Comparison of ENCODE assay signal across 8 cellular contexts in the genomic region with DNA sequence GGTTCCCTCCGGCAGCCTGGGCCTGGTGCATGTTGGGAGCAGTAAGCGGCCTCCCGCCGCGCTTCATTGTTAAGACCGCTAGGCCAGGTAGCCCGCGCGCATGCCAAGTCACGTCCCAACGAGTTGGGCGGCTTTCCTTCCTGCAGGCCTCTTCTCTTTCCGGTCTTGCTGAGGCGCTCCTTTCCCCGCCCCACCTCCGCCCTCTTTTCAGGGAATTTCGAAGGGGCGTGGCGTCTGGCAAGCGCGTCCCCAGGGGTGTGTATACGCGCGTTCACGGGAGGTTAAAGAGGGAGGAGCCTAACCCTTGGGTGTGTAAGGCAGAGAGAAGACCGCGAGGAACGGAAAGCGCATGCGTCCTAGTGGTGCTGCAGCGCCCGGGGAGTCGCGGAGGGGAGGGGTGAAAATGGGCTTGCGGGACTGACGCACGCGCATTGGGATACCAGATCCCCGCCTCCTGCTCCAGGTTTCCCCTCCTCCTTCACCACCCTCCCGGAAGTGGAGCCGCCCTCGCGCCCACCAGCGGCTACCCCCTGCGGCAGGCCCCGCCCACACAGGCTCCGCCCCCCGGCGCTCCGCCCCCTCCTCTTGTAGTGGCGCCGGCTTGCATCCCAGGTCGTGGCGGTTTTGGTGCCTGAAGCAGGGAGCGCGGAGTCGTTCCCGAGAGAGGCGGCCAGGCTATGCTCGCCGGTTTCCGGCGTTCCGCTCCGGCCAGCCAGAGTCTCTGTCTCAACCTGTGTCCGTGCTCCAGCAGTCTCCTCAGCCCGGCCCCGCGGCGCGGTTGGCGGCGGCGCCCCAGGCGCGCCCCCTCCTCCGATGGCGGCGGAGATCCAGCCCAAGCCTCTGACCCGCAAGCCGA. TPM values are rescaled to one million over a fixed set of nuclear protein-coding genes. Genes with fewer than 3 reads are reported as not detected.
A peak's percentile ranks its signal among the peaks of the same experiment; 100 is the strongest.
DNase-seq lines count a peak whose midpoint lies in the region; ATAC-seq and TF ChIP-seq lines count a peak whose summit lies in the region.

A gene with protein sequence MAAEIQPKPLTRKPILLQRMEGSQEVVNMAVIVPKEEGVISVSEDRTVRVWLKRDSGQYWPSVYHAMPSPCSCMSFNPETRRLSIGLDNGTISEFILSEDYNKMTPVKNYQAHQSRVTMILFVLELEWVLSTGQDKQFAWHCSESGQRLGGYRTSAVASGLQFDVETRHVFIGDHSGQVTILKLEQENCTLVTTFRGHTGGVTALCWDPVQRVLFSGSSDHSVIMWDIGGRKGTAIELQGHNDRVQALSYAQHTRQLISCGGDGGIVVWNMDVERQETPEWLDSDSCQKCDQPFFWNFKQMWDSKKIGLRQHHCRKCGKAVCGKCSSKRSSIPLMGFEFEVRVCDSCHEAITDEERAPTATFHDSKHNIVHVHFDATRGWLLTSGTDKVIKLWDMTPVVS (plus strand): TSS at position 588 of the 856 bp plus-strand sequence. CDS start 226 bp downstream, at position 814.

- H3K36me3 ChIP-seq in ascending aorta (no peaks in the 10 kb centered on the region), uterus (no peaks in the 10 kb centered on the region)

- ATAC-seq in GM18499 (IDR thresholded peaks at IDR 0.05; ENCODE audit: insufficient read depth, unreplicated experiment) (peak; percentile 71), HG02943 (IDR thresholded peaks at IDR 0.05; ENCODE audit: low read depth, unreplicated experiment) (peak; percentile 83), right cardiac atrium (peak; percentile 97)

- WGBS in right cardiac atrium: under 1% methylated on average over 81 of the region's 81 CpGs

- H3K9me3 ChIP-seq in ascending aorta: no peaks in the 10 kb centered on the region
- H3K9me3 ChIP-seq in right cardiac atrium (ENCODE audit: control insufficient read depth, low read length): no peaks in the 10 kb centered on the region
- H3K9me3 ChIP-seq in uterus: no peaks in the 10 kb centered on the region

- no peaks in the 10 kb centered on the region for H3K27me3 ChIP-seq in ascending aorta
- H3K27me3 ChIP-seq in right cardiac atrium (ENCODE audit: control insufficient read depth, insufficient read depth): no peaks in the 10 kb centered on the region
- H3K27me3 ChIP-seq in uterus: no peaks in the 10 kb centered on the region

- TF ChIP-seq POLR2A in uterus (IDR thresholded peaks at IDR 0.05): peak; percentile 91 to 92

- H3K27ac ChIP-seq in ascending aorta: peak within 1 kb of the TSS; percentile 84 to 89
- peak within 1 kb of the TSS; percentile 91 for H3K27ac ChIP-seq in right cardiac atrium (ENCODE audit: low read length)
- H3K27ac ChIP-seq in uterus: peak within 1 kb of the TSS; percentile 91 to 92

- DNase-seq in NCI-H187 treated with DMSO at 0.1 percent for 48 hours (lab: John Stamatoyannopoulos, UW): peak; percentile 100
- DNase-seq in ascending aorta (ENCODE audit: low spot score in 2 of 2): peak; percentile 99 to 100
- DNase-seq in right cardiac atrium: peak; percentile 99 to 100 (median 100)
- DNase-seq in pulmonary artery endothelial cell (ENCODE audit: low read depth, low spot score): peak; percentile 99
- DNase-seq in uterus: peak; percentile 100

- TF ChIP-seq CTCF in ascending aorta (IDR thresholded peaks at IDR 0.05) (peak in 1 of 3 experiments; percentile 6), uterus (IDR thresholded peaks at IDR 0.05) (peak; percentile 37 to 62 (median 48))

- H3K4me3 ChIP-seq in ascending aorta: peak within 1 kb of the TSS; percentile 79 to 90
- peak within 1 kb of the TSS; percentile 56 for H3K4me3 ChIP-seq in right cardiac atrium (ENCODE audit: low read length)
- H3K4me3 ChIP-seq in uterus: peak within 1 kb of the TSS; percentile 75 to 85

- intact Hi-C loops in T-helper 2 cell treated with Interferon-gamma antibody and Interleukin-4, amounts not matched to agents 100 ng/mL and 5 ng/mL, for 36 hours (cut with micrococcal nuclease): loop anchor here (1.0 to 10.0 kb wide), 12 partner anchors 30 to 1791 kb away; partner anchors contain the start of genes CKAP2, INTS6, KPNA3 and SUGT1
- intact Hi-C loops in ascending aorta (cut with DNase I) (loop anchor here (1.0 to 10.0 kb wide), 6 partner anchors 111 to 1647 kb away; partner anchors contain the start of genes ALG11, INTS6 and SPRYD7), right cardiac atrium (cut with DNase I) (loop anchor here (5.0 to 10.0 kb wide), 4 partner anchors 132 to 221 kb away; partner anchors contain the start of genes INTS6 (in 3 of the 4) and DHRS12 (in 2 of the 4)), uterus (cut with DNase I; ENCODE audit: low total_unique reads) (loop anchor here (2.0 kb wide), 1 partner anchor 131 kb away; the partner anchor contains the start of gene INTS6)

- H3K4me1 ChIP-seq in ascending aorta: peaks cover 0 to 8% of the 10 kb centered on the region in 2 donors
- H3K4me1 ChIP-seq in right cardiac atrium (ENCODE audit: control insufficient read depth, insufficient read depth, low read length): no peaks in the 10 kb centered on the region
- no peaks in the 10 kb centered on the region for H3K4me1 ChIP-seq in uterus

RNA-seq across cellular contexts. Expression of the gene that starts here (rescaled TPM):
- 11.3 and 11.7 TPM in 2 replicates for total RNA-seq in T-helper 2 cell treated with Interferon-gamma antibody and Interleukin-4, amounts not matched to agents 100 ng/mL and 5 ng/mL, for 36 hours
- total RNA-seq in ascending aorta (6.1 TPM), right cardiac atrium (1 to 10 TPM; 4.9 to 7.9 (median 6.4) TPM), pulmonary artery endothelial cell (1.7 and 2.8 TPM in 2 replicates), uterus (10 to 100 TPM in 1 of 4 donors, 1 to 10 TPM in 3; 7.9 to 21.0 (median 9.1) TPM)
- 2.6 TPM for polyA plus RNA-seq in right cardiac atrium

Comparison
In these comparisons a context has a peak if more than half of its experiments do, and no peak if none do; other contexts are left out.
1. Peak in every context shown above with its lines: DNase-seq, ATAC-seq, H3K4me3 ChIP-seq and H3K27ac ChIP-seq.